In genomic region chr1:36464605-36465393, GRCh38 we compare ENCODE assay signal across 8 cellular contexts. TPM values are rescaled to one million over a fixed set of nuclear protein-coding genes. Genes with fewer than 3 reads are reported as not detected.
DNase-seq lines count a peak whose midpoint lies in the region; ATAC-seq lines count a peak whose summit lies in the region.

No MANE protein-coding gene starts in this region.

- peak overlapping the region; percentile 96 for H3K4me3 ChIP-seq in effector memory CD4-positive, alpha-beta T cell (ENCODE audit: insufficient read depth, low read depth, low read length, poor library complexity, severe bottlenecking)
- peak overlapping the region; percentile 62 for H3K4me3 ChIP-seq in mucosa of stomach (ENCODE audit: low read length)

- H3K27me3 ChIP-seq in effector memory CD4-positive, alpha-beta T cell (replicated peaks; ENCODE audit: control insufficient read depth, insufficient read depth, low read length, poor library complexity, severe bottlenecking), result no peaks in the 10 kb centered on the region
- H3K27me3 ChIP-seq in mucosa of stomach (ENCODE audit: control insufficient read depth, insufficient read depth, low read length), result no peaks in the 10 kb centered on the region

- no peaks in the 10 kb centered on the region for H3K9me3 Mint-ChIP-seq in activated CD8-positive, alpha-beta memory T cell treated with anti-CD3 and anti-CD28 coated beads, Interleukin-2, amount 10 ng/mL, durations not matched to agents 7 days and 5 days (ENCODE audit: low read depth)

- peak overlapping the region; percentile 76 for H3K9ac ChIP-seq in mucosa of stomach (ENCODE audit: low read length)

- DNase-seq in activated CD8-positive, alpha-beta memory T cell treated with anti-CD3 and anti-CD28 coated beads, Interleukin-2, amount 10 ng/mL, durations not matched to agents 7 days and 5 days, result no peak
- DNase-seq in activated CD8-positive, alpha-beta memory T cell treated with anti-CD3 and anti-CD28 coated beads for 24 hours, result no peak
- DNase-seq in NCI-H82 treated with DMSO at 0.1 percent for 48 hours (lab: John Stamatoyannopoulos, UW; ENCODE audit: unreplicated experiment) (peak; percentile 67), retina (no peak), MV-4-11 (lab: John Stamatoyannopoulos, UW) (no peak)
- peak in 1 of 3 donors; percentile 6 for DNase-seq in effector memory CD4-positive, alpha-beta T cell

- peaks cover 12% of the 10 kb centered on the region for H3K4me1 ChIP-seq in effector memory CD4-positive, alpha-beta T cell (ENCODE audit: control insufficient read depth, insufficient read depth, low read length, poor library complexity, severe bottlenecking)
- H3K4me1 ChIP-seq in mucosa of stomach (ENCODE audit: control insufficient read depth, insufficient read depth, low read length), result peaks cover 9% of the 10 kb centered on the region

- H3K36me3 ChIP-seq in effector memory CD4-positive, alpha-beta T cell (ENCODE audit: control insufficient read depth, insufficient read depth, low read length), result peaks cover 14% of the 10 kb centered on the region
- H3K36me3 ChIP-seq in mucosa of stomach (ENCODE audit: control insufficient read depth, insufficient read depth, low read length), result peaks cover 9% of the 10 kb centered on the region

- H3K27ac ChIP-seq in effector memory CD4-positive, alpha-beta T cell (ENCODE audit: insufficient read depth, low read length, poor library complexity, severe bottlenecking), result peak overlapping the region; percentile 80

- ATAC-seq in activated CD8-positive, alpha-beta memory T cell treated with anti-CD3 and anti-CD28 coated beads, Interleukin-2, amount 10 ng/mL, durations not matched to agents 7 days and 5 days, result peak; percentile 62
- ATAC-seq in HG02943 (IDR thresholded peaks at IDR 0.05; ENCODE audit: low read depth, unreplicated experiment), result peak; percentile 17

- CTCF ChIA-PET in activated CD8-positive, alpha-beta memory T cell treated with anti-CD3 and anti-CD28 coated beads, Interleukin-2, amount 10 ng/mL, durations not matched to agents 7 days and 5 days (lab: Charles Lee), result interaction anchor here (1.4 to 2.2 kb wide), 3 partner anchors 14 to 122 kb away, joined by 3 to 7 read pairs (median 6); partner anchors contain the start of gene OSCP1

- H3K27ac Mint-ChIP-seq in activated CD8-positive, alpha-beta memory T cell treated with anti-CD3 and anti-CD28 coated beads, Interleukin-2, amount 10 ng/mL, durations not matched to agents 7 days and 5 days, result peak overlapping the region; percentile 98

- peaks cover 49% of the 10 kb centered on the region for H3K4me1 Mint-ChIP-seq in activated CD8-positive, alpha-beta memory T cell treated with anti-CD3 and anti-CD28 coated beads, Interleukin-2, amount 10 ng/mL, durations not matched to agents 7 days and 5 days

- H3K27me3 Mint-ChIP-seq in activated CD8-positive, alpha-beta memory T cell treated with anti-CD3 and anti-CD28 coated beads, Interleukin-2, amount 10 ng/mL, durations not matched to agents 7 days and 5 days, result no peaks in the 10 kb centered on the region

- no peaks in the 10 kb centered on the region for H3K9me3 ChIP-seq in effector memory CD4-positive, alpha-beta T cell (ENCODE audit: control insufficient read depth, low read length)
- no peaks in the 10 kb centered on the region for H3K9me3 ChIP-seq in mucosa of stomach (ENCODE audit: control insufficient read depth, low read length)

- H3K4me3 Mint-ChIP-seq in activated CD8-positive, alpha-beta memory T cell treated with anti-CD3 and anti-CD28 coated beads, Interleukin-2, amount 10 ng/mL, durations not matched to agents 7 days and 5 days, result peak overlapping the region; percentile 99

- peaks cover 24% of the 10 kb centered on the region for H3K36me3 Mint-ChIP-seq in activated CD8-positive, alpha-beta memory T cell treated with anti-CD3 and anti-CD28 coated beads, Interleukin-2, amount 10 ng/mL, durations not matched to agents 7 days and 5 days

RNA-seq across cellular contexts. Expression of gene MRPS15, which starts 0.6 kb away (rescaled TPM):
- total RNA-seq in activated CD8-positive, alpha-beta memory T cell treated with anti-CD3 and anti-CD28 coated beads, Interleukin-2, amount 10 ng/mL, durations not matched to agents 7 days and 5 days, result 100 to 1,000 TPM; 112 to 115 TPM

RNA-seq across cellular contexts. Expression of gene OSCP1, which starts 14.5 kb away (rescaled TPM):
- 1 to 10 TPM in 1 of 2 experiments, under 1 TPM in 1; 0.85 to 1.3 TPM for total RNA-seq in activated CD8-positive, alpha-beta memory T cell treated with anti-CD3 and anti-CD28 coated beads, Interleukin-2, amount 10 ng/mL, durations not matched to agents 7 days and 5 days

RNA-seq across cellular contexts. Expression of gene CSF3R, which starts 17.9 kb away (rescaled TPM):
- not detected for total RNA-seq in activated CD8-positive, alpha-beta memory T cell treated with anti-CD3 and anti-CD28 coated beads, Interleukin-2, amount 10 ng/mL, durations not matched to agents 7 days and 5 days
